In genomic region chr22:33539902-33540751, GRCh38 we compare ENCODE assay signal across 10 cellular contexts.
DNase-seq lines count a peak whose midpoint lies in the region; TF ChIP-seq lines count a peak whose summit lies in the region.
"Had no signal": no experiment of that assay in that cellular context is flagged by ENCODE, and none has a peak within 500 bp of the region (broad histone marks: within the 10 kb centered on the region; RNA-seq: fewer than 3 reads in every experiment).

No MANE protein-coding gene starts in this region.

- no peak for TF ChIP-seq POLR2A in lower leg skin (IDR thresholded peaks at IDR 0.05)
- TF ChIP-seq POLR2A in tibial nerve (IDR thresholded peaks at IDR 0.05), result no peak

- no peak overlapping the region for H3K9ac ChIP-seq in HUES48 (ENCODE audit: low read depth, low read length)
- peak overlapping the region in 1 of 2 donors; percentile 58 for H3K9ac ChIP-seq in colonic mucosa (ENCODE audit: low read depth in 2 of 2, low read length in 2 of 2)
- H3K9ac ChIP-seq in MM.1S (ENCODE audit: low read length), result no peak overlapping the region
- H3K9ac ChIP-seq: KMS-11 had no signal

- H3F3A ChIP-seq in MM.1S (ENCODE audit: insufficient read depth, low read length), result no peaks in the 10 kb centered on the region

- no peaks in the 10 kb centered on the region for H4K20me1 ChIP-seq in MM.1S (ENCODE audit: insufficient read depth, low read length)

- TF ChIP-seq EP300 in tibial nerve (IDR thresholded peaks at IDR 0.05), result peak in 1 of 2 donors; percentile 69

- H3K4me3 ChIP-seq in HUES48 (ENCODE audit: low read depth, low read length) (no peak overlapping the region), colonic mucosa (no peak overlapping the region), lower leg skin (ENCODE audit: low read depth, poor library complexity, severe bottlenecking) (no peak overlapping the region), tibial nerve (no peak overlapping the region), MM.1S (ENCODE audit: low read length) (no peak overlapping the region)
- H3K4me3 ChIP-seq: PC-9 had no signal

- no peaks in the 10 kb centered on the region for H3K4me1 ChIP-seq in HUES48 (ENCODE audit: control insufficient read depth, insufficient read depth, low read length)
- H3K4me1 ChIP-seq in colonic mucosa, result no peaks in the 10 kb centered on the region
- peaks cover 0 to 55% (median 13%) of the 10 kb centered on the region in 4 donors for H3K4me1 ChIP-seq in tibial nerve
- H3K4me1 ChIP-seq in MM.1S (ENCODE audit: low read length), result no peaks in the 10 kb centered on the region

- WGBS in lower leg skin, 2 donors, result 43 to 46% methylated on average over 8 of the region's 8 CpGs
- 13% methylated on average over 8 of the region's 8 CpGs for WGBS in tibial nerve, 2 donors

- no peaks in the 10 kb centered on the region for H3K36me3 ChIP-seq in HUES48 (ENCODE audit: control insufficient read depth, insufficient read depth, low read length)
- H3K36me3 ChIP-seq in colonic mucosa, result no peaks in the 10 kb centered on the region
- no peaks in the 10 kb centered on the region for H3K36me3 ChIP-seq in tibial nerve
- H3K36me3 ChIP-seq in MM.1S (replicated peaks; ENCODE audit: insufficient read depth, low read length), result no peaks in the 10 kb centered on the region

- H3K27ac ChIP-seq in HUES48 (ENCODE audit: low read depth, low read length) (peak overlapping the region; percentile 51), colonic mucosa (peak overlapping the region; percentile 62), tibial nerve (peak overlapping the region in 3 of 4 donors; percentile 31 to 69 (median 34)), MM.1S (ENCODE audit: low read length) (no peak overlapping the region)
- H3K27ac ChIP-seq: KMS-11, PC-9 had no signal

- no peak overlapping the region for H2AFZ ChIP-seq in MM.1S (ENCODE audit: low read length)
- H2AFZ ChIP-seq: PC-9 had no signal

- no peaks in the 10 kb centered on the region for H3K27me3 ChIP-seq in HUES48 (ENCODE audit: control insufficient read depth, insufficient read depth, low read length)
- H3K27me3 ChIP-seq in colonic mucosa, result no peaks in the 10 kb centered on the region
- no peaks in the 10 kb centered on the region for H3K27me3 ChIP-seq in tibial nerve
- H3K27me3 ChIP-seq in MM.1S (replicated peaks; ENCODE audit: insufficient read depth, low read length), result no peaks in the 10 kb centered on the region

- H3K79me2 ChIP-seq in MM.1S (ENCODE audit: low read length), result no peaks in the 10 kb centered on the region

- intact Hi-C loops in colonic mucosa (cut with DNase I) (no loop called here), lower leg skin (cut with DNase I; ENCODE audit: low total_unique reads) (no loop called here)

- H3K9me2 ChIP-seq in MM.1S (replicated peaks; ENCODE audit: insufficient read depth, low read length), result no peaks in the 10 kb centered on the region

- TF ChIP-seq CTCF in colonic mucosa (IDR thresholded peaks at IDR 0.05), result no peak
- TF ChIP-seq CTCF in lower leg skin (IDR thresholded peaks at IDR 0.05), result no peak
- no peak for TF ChIP-seq CTCF in tibial nerve (IDR thresholded peaks at IDR 0.05)
- no peak for TF ChIP-seq CTCF in MM.1S (IDR thresholded peaks at IDR 0.05; ENCODE audit: low read length)

- H3K4me2 ChIP-seq in MM.1S (ENCODE audit: low read depth, low read length), result no peak overlapping the region
- H3K4me2 ChIP-seq: KMS-11, PC-9 had no signal

- DNase-seq in colonic mucosa (peak; percentile 74), lower leg skin (ENCODE audit: low spot score in 2 of 2) (peak; percentile 55 to 91), tibial nerve (ENCODE audit: low spot score in 2 of 2) (peak; percentile 59 to 62), NCI-H2227 (lab: John Stamatoyannopoulos, UW; ENCODE audit: unreplicated experiment) (no peak), dermis blood vessel endothelial cell (no peak), MM.1S (no peak)
- DNase-seq: HFFc6, PC-9 had no signal

- H3K9me3 ChIP-seq in HUES48 (ENCODE audit: control insufficient read depth, insufficient read depth, low read length), result no peaks in the 10 kb centered on the region
- H3K9me3 ChIP-seq in colonic mucosa, result no peaks in the 10 kb centered on the region
- no peaks in the 10 kb centered on the region for H3K9me3 ChIP-seq in tibial nerve
- no peaks in the 10 kb centered on the region for H3K9me3 ChIP-seq in MM.1S (replicated peaks; ENCODE audit: insufficient read depth, low read length)

Comparison
In these comparisons a context has a peak if more than half of its experiments do, and no peak if none do; other contexts are left out.
1. DNase-seq: peak in colonic mucosa (single experiment), lower leg skin (2 of 2) and tibial nerve (2 of 2); none in NCI-H2227 (single experiment), dermis blood vessel endothelial cell (single experiment) and MM.1S (single experiment).